Comparison of ENCODE assay signal across 22 cellular contexts in the genomic region with DNA sequence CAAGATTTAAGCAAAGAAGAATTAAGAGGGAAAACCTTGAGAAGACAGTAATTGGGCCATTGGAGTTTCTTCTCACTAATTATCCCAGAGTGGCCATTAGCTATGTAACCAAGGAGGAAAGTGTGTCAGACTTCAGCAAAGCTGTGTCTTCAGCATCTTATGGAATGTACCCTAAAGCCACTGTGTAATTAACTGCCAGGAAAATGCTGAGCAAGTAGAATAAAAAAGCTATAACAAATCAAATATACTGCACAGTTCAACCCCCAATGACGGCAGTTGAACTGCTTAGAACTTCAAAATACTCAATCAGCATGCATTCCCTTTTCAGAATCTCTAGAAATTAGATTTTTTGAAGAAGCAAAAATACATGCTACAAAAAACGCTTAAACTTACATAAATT.
DNase-seq lines count a peak whose midpoint lies in the region; ATAC-seq, FAIRE-seq and TF ChIP-seq lines count a peak whose summit lies in the region.
"Had no signal": no experiment of that assay in that cellular context is flagged by ENCODE, and none has a peak within 500 bp of the region (broad histone marks: within the 10 kb centered on the region; RNA-seq: fewer than 3 reads in every experiment).

No MANE protein-coding gene starts in this region.

- POLR2A ChIA-PET in HepG2 (lab: Yijun Ruan, JAX): no interaction called here

- WGBS in HepG2 (ENCODE audit: low lambda C conversion rate): 91% methylated on average over 2 of the region's 2 CpGs
- 96% methylated on average over 2 of the region's 2 CpGs for WGBS in right lobe of liver (ENCODE audit: insufficient coverage, low coverage, low lambda C conversion rate, missing lambda C conversion rate)

- no TSS peak for BruUV-seq in HepG2 (replicated peaks; lab: Mats Ljungman, UMichigan)

- no peaks in the 10 kb centered on the region for H3K79me2 ChIP-seq in HepG2 (ENCODE audit: insufficient read depth, low read length)
- H3K79me2 ChIP-seq in Loucy (ENCODE audit: insufficient read depth, low read length): peaks cover 100% of the 10 kb centered on the region

- H2AFZ ChIP-seq in HepG2 (ENCODE audit: low read length): no peak overlapping the region
- H2AFZ ChIP-seq in Loucy (ENCODE audit: low read length): no peak overlapping the region

- TF ChIP-seq EP300 in HepG2 (IDR thresholded peaks at IDR 0.05; ENCODE audit: low read depth in 2 of 2, low read length in 2 of 2) (no peak), HepG2 (CRISPR knock-in tag; IDR thresholded peaks at IDR 0.05; ENCODE audit: borderline replicate concordance) (no peak)

- CTCF ChIA-PET in HepG2 (lab: Yijun Ruan, JAX; ENCODE audit: low intra/inter-chr PET ratio, low total read pairs): no interaction called here

- H3K9ac ChIP-seq in HepG2 (ENCODE audit: insufficient read depth, low read depth, low read length) (no peak overlapping the region), Loucy (ENCODE audit: low read depth, low read length, poor library complexity, severe bottlenecking) (no peak overlapping the region)
- H3K9ac ChIP-seq: BLaER1 had no signal

- ATAC-seq in HepG2: no peak
- no peak for ATAC-seq in right lobe of liver
- no peak for ATAC-seq in GM21529 (IDR thresholded peaks at IDR 0.05; ENCODE audit: unreplicated experiment)

- in situ Hi-C loops in HepG2 (cut with HindIII; ENCODE audit: extremely low pct_ligation_motif_present, low pct_unique_long_range_greater_than_20kb): no loop called here

- H3K27ac ChIP-seq in HepG2 (ENCODE audit: extremely low read length, insufficient read depth, low read length): no peak overlapping the region
- no peak overlapping the region for H3K27ac ChIP-seq in right lobe of liver
- H3K27ac ChIP-seq: 22Rv1, BLaER1 had no signal

- H3K27me3 ChIP-seq in HepG2 (ENCODE audit: control insufficient read depth in 1 of 2, insufficient read depth in 2 of 2, low read length in 2 of 2) (no peaks in the 10 kb centered on the region), right lobe of liver (no peaks in the 10 kb centered on the region), Loucy (ENCODE audit: insufficient read depth, low read length, poor library complexity, severe bottlenecking) (no peaks in the 10 kb centered on the region)
- H3K27me3 ChIP-seq: BE2C, BLaER1 had no signal

- H3K4me2 ChIP-seq in HepG2 (ENCODE audit: low read depth, low read length): no peak overlapping the region
- peak overlapping the region; percentile 22 for H3K4me2 ChIP-seq in Loucy (ENCODE audit: low read depth, low read length, poor library complexity, severe bottlenecking)
- H3K4me2 ChIP-seq: BLaER1 had no signal

- H3K9me3 ChIP-seq in HepG2 (ENCODE audit: low read length) (no peaks in the 10 kb centered on the region), right lobe of liver (no peaks in the 10 kb centered on the region), Loucy (ENCODE audit: insufficient read depth, low read depth, low read length) (no peaks in the 10 kb centered on the region)
- H3K9me3 ChIP-seq: BE2C, BLaER1 had no signal

- peaks cover 10% of the 10 kb centered on the region for H3K4me1 ChIP-seq in HepG2 (ENCODE audit: insufficient read depth, low read length)
- H3K4me1 ChIP-seq in right lobe of liver: peaks cover 0 to 8% (median 0%) of the 10 kb centered on the region in 4 donors
- H3K4me1 ChIP-seq in Loucy (ENCODE audit: insufficient read depth, low read length, poor library complexity, severe bottlenecking): peaks cover 47% of the 10 kb centered on the region
- H3K4me1 ChIP-seq: BLaER1 had no signal

- H3K4me3 ChIP-seq in HepG2 (replicated peaks in 1 of 3; ENCODE audit: insufficient read depth in 1 of 3, low read depth in 2 of 3, low read length in 3 of 3) (no peak overlapping the region), right lobe of liver (no peak overlapping the region), Loucy (ENCODE audit: low read length, poor library complexity, severe bottlenecking) (no peak overlapping the region)
- H3K4me3 ChIP-seq: BLaER1 had no signal

- TF ChIP-seq POLR2A in HepG2 (IDR thresholded peaks at IDR 0.05; ENCODE audit: insufficient read depth in 1 of 2, low read depth in 2 of 2, low read length in 2 of 2) (no peak), right lobe of liver (IDR thresholded peaks at IDR 0.05) (no peak)

- H3F3A ChIP-seq in Loucy (ENCODE audit: low read depth): no peaks in the 10 kb centered on the region

- no peak for FAIRE-seq in HepG2 (lab: Jason Lieb, UNC)
- FAIRE-seq: D721Med, G401.6, GM12891, GM19239 had no signal

- no peak for TF ChIP-seq RAD21 in HepG2 (CRISPR knock-in tag; IDR thresholded peaks at IDR 0.05)

- no peaks in the 10 kb centered on the region for H3K36me3 ChIP-seq in HepG2 (replicated peaks in 1 of 2; ENCODE audit: control insufficient read depth in 1 of 2, insufficient read depth in 2 of 2, low read length in 2 of 2)
- no peaks in the 10 kb centered on the region for H3K36me3 ChIP-seq in right lobe of liver
- no peaks in the 10 kb centered on the region for H3K36me3 ChIP-seq in Loucy (ENCODE audit: insufficient read depth, low read length)
- H3K36me3 ChIP-seq: BE2C, BLaER1 had no signal

- H4K20me1 ChIP-seq in HepG2 (ENCODE audit: insufficient read depth, low read length) (peaks cover 6% of the 10 kb centered on the region), Loucy (ENCODE audit: insufficient read depth, low read length, poor library complexity, severe bottlenecking) (peaks cover 65% of the 10 kb centered on the region)
- H4K20me1 ChIP-seq: BLaER1 had no signal

- H3K9me2 ChIP-seq in Loucy (replicated peaks; ENCODE audit: low read depth, low read length): no peaks in the 10 kb centered on the region

- TF ChIP-seq CTCF in HepG2 (CRISPR knock-in tag; IDR thresholded peaks at IDR 0.05) (no peak), right lobe of liver (IDR thresholded peaks at IDR 0.05) (no peak), Loucy (conservative IDR thresholded peaks at IDR 0.05; ENCODE audit: low read length) (no peak)

- DNase-seq in HepG2 (ENCODE audit: low spot score) (no peak), right lobe of liver (no peak), left kidney (ENCODE audit: low read depth, low spot score) (peak; percentile 16), amygdala (lab: John Stamatoyannopoulos, UW) (no peak), NCI-H1092 (lab: John Stamatoyannopoulos, UW) (no peak)
- DNase-seq: ACHN; BE2C; C1 segment of cervical spinal cord; CD4-positive, alpha-beta memory T cell; CD4-positive, CD25-positive, alpha-beta regulatory T cell; CD8-positive, alpha-beta memory T cell; COR-L47; DMS79 treated with DMSO at 0.1 percent for 48 hours; GF-D8 had no signal

- intact Hi-C loops in HepG2 (cut with micrococcal nuclease; ENCODE audit: unreplicated experiment) (no loop called here), right lobe of liver (cut with DNase I) (no loop called here)

TF ChIP-seq in HepG2, 621 proteins besides CTCF, POLR2A, EP300 and RAD21:
- TF ChIP-seq ZNF660 (CRISPR knock-in tag; IDR thresholded peaks at IDR 0.05; ENCODE audit: borderline replicate concordance, low read depth) (no peak), CC2D1A (CRISPR knock-in tag; IDR thresholded peaks at IDR 0.05) (no peak), MAFF (IDR thresholded peaks at IDR 0.05; ENCODE audit: low read depth, low read length) (peak; percentile 23; the same call in 1 of the 2 replicates), MAFK (conservative IDR thresholded peaks at IDR 0.05 in 1 of 2, IDR thresholded peaks at IDR 0.05 in 1 of 2; ENCODE audit: low read length in 2 of 2) (peak; percentile 10 to 63; a peak in 2 of 4 replicates), HNRNPUL1 (IDR thresholded peaks at IDR 0.05; ENCODE audit: low read depth, low read length) (no peak), GLI4 (CRISPR knock-in tag; IDR thresholded peaks at IDR 0.05; ENCODE audit: borderline replicate concordance) (no peak)
- TF ChIP-seq, protein P1, sequence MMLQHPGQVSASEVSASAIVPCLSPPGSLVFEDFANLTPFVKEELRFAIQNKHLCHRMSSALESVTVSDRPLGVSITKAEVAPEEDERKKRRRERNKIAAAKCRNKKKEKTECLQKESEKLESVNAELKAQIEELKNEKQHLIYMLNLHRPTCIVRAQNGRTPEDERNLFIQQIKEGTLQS (CRISPR knock-in tag; IDR thresholded peaks at IDR 0.05): no peak
